Comparison of ENCODE assay signal across 10 cellular contexts in genomic region chr2:20065885-20066602, GRCh38. TPM values are rescaled to one million over a fixed set of nuclear protein-coding genes. Genes with fewer than 3 reads are reported as not detected.
DNase-seq lines count a peak whose midpoint lies in the region; ATAC-seq and TF ChIP-seq lines count a peak whose summit lies in the region.
"Had no signal": no experiment of that assay in that cellular context is flagged by ENCODE, and none has a peak within 500 bp of the region (broad histone marks: within the 10 kb centered on the region; RNA-seq: fewer than 3 reads in every experiment).

No MANE protein-coding gene starts in this region.

- H3K36me3 ChIP-seq in naive thymus-derived CD4-positive, alpha-beta T cell (ENCODE audit: control insufficient read depth in 2 of 3, insufficient read depth in 3 of 3, low read length in 3 of 3): no peaks in the 10 kb centered on the region
- H3K36me3 ChIP-seq in WERI-Rb-1: no peaks in the 10 kb centered on the region

- H3K9me3 Mint-ChIP-seq in activated CD4-positive, alpha-beta memory T cell treated with anti-CD3 and anti-CD28 coated beads for 36 hours: peaks cover 3% of the 10 kb centered on the region
- no peaks in the 10 kb centered on the region for H3K9me3 Mint-ChIP-seq in activated CD4-positive, alpha-beta memory T cell treated with anti-CD3 and anti-CD28 coated beads, Interleukin-2, amount 10 ng/mL, durations not matched to agents 7 days and 5 days
- H3K9me3 Mint-ChIP-seq in chondrocyte (ENCODE audit: low read depth): peaks cover 30% of the 10 kb centered on the region
- peaks cover 0 to 6% (median 0%) of the 10 kb centered on the region in 11 donors for H3K9me3 Mint-ChIP-seq in naive thymus-derived CD4-positive, alpha-beta T cell
- H3K9me3 Mint-ChIP-seq in CD4-positive, alpha-beta T cell: no peaks in the 10 kb centered on the region
- H3K9me3 Mint-ChIP-seq: CD4-positive, CD25-positive, alpha-beta regulatory T cell had no signal

- POLR2A ChIA-PET in activated CD4-positive, alpha-beta memory T cell treated with anti-CD3 and anti-CD28 coated beads for 36 hours (lab: Charles Lee): no interaction called here
- POLR2A ChIA-PET in activated CD4-positive, alpha-beta memory T cell treated with anti-CD3 and anti-CD28 coated beads, Interleukin-2, amount 10 ng/mL, durations not matched to agents 7 days and 5 days (lab: Charles Lee): no interaction called here
- POLR2A ChIA-PET in naive thymus-derived CD4-positive, alpha-beta T cell (lab: Charles Lee): no interaction called here
- POLR2A ChIA-PET in CD4-positive, alpha-beta T cell (lab: Charles Lee): no interaction called here

- H3K27me3 Mint-ChIP-seq in activated CD4-positive, alpha-beta memory T cell treated with anti-CD3 and anti-CD28 coated beads for 36 hours: peaks cover 4% of the 10 kb centered on the region
- peaks cover 4% of the 10 kb centered on the region for H3K27me3 Mint-ChIP-seq in activated CD4-positive, alpha-beta memory T cell treated with anti-CD3 and anti-CD28 coated beads, Interleukin-2, amount 10 ng/mL, durations not matched to agents 7 days and 5 days
- no peaks in the 10 kb centered on the region for H3K27me3 Mint-ChIP-seq in chondrocyte (ENCODE audit: low read depth)
- H3K27me3 Mint-ChIP-seq in naive thymus-derived CD4-positive, alpha-beta T cell: peaks cover 0 to 22% (median 4%) of the 10 kb centered on the region in 5 donors
- peaks cover 11% of the 10 kb centered on the region for H3K27me3 Mint-ChIP-seq in CD4-positive, alpha-beta T cell

- H3K27me3 ChIP-seq in naive thymus-derived CD4-positive, alpha-beta T cell (ENCODE audit: control insufficient read depth in 2 of 2, insufficient read depth in 2 of 2, low read length in 2 of 2): no peaks in the 10 kb centered on the region
- no peaks in the 10 kb centered on the region for H3K27me3 ChIP-seq in WERI-Rb-1 (ENCODE audit: insufficient read depth, low read depth, severe bottlenecking)
- no peaks in the 10 kb centered on the region for H3K27me3 ChIP-seq in CD4-positive, alpha-beta T cell (ENCODE audit: control insufficient read depth, insufficient read depth, low read length)

- intact Hi-C loops in activated CD4-positive, alpha-beta memory T cell treated with anti-CD3 and anti-CD28 coated beads for 36 hours (cut with micrococcal nuclease): no loop called here
- intact Hi-C loops in naive thymus-derived CD4-positive, alpha-beta T cell (cut with micrococcal nuclease): no loop called here
- intact Hi-C loops in CD4-positive, alpha-beta T cell (cut with DNase I, micrococcal nuclease): no loop called here

- TF ChIP-seq CTCF in chondrocyte (IDR thresholded peaks at IDR 0.05): no peak
- no peak for TF ChIP-seq CTCF in WERI-Rb-1 (IDR thresholded peaks at IDR 0.05; ENCODE audit: low read depth, low read length)
- no peak for TF ChIP-seq CTCF in CD4-positive, alpha-beta T cell (IDR thresholded peaks at IDR 0.05)

- CTCF ChIA-PET in activated CD4-positive, alpha-beta memory T cell treated with anti-CD3 and anti-CD28 coated beads for 36 hours (lab: Charles Lee): interaction anchor here (1.9 kb wide), 1 partner anchor 50 kb away, joined by 4 read pairs; no protein-coding TSS in a partner anchor
- CTCF ChIA-PET in activated CD4-positive, alpha-beta memory T cell treated with anti-CD3 and anti-CD28 coated beads, Interleukin-2, amount 10 ng/mL, durations not matched to agents 7 days and 5 days (lab: Charles Lee): no interaction called here
- CTCF ChIA-PET in naive thymus-derived CD4-positive, alpha-beta T cell (lab: Charles Lee): no interaction called here
- CTCF ChIA-PET in CD4-positive, alpha-beta T cell (lab: Charles Lee): interaction anchor here (1.0 kb wide), 1 partner anchor 11 kb away, joined by 3 read pairs; no protein-coding TSS in a partner anchor

- no peak overlapping the region for H3K27ac ChIP-seq in naive thymus-derived CD4-positive, alpha-beta T cell (ENCODE audit: low read depth, low read length)
- H3K27ac ChIP-seq in WERI-Rb-1: no peak overlapping the region
- no peak overlapping the region for H3K27ac ChIP-seq in CD4-positive, alpha-beta T cell (ENCODE audit: low read depth, low read length)

- H3K27ac Mint-ChIP-seq in activated CD4-positive, alpha-beta memory T cell treated with anti-CD3 and anti-CD28 coated beads for 36 hours: no peak overlapping the region
- no peak overlapping the region for H3K27ac Mint-ChIP-seq in activated CD4-positive, alpha-beta memory T cell treated with anti-CD3 and anti-CD28 coated beads, Interleukin-2, amount 10 ng/mL, durations not matched to agents 7 days and 5 days
- peak overlapping the region; percentile 89 for H3K27ac Mint-ChIP-seq in chondrocyte (ENCODE audit: unreplicated experiment)
- no peak overlapping the region for H3K27ac Mint-ChIP-seq in naive thymus-derived CD4-positive, alpha-beta T cell
- no peak overlapping the region for H3K27ac Mint-ChIP-seq in CD4-positive, alpha-beta T cell
- H3K27ac Mint-ChIP-seq: CD4-positive, CD25-positive, alpha-beta regulatory T cell; T-cell had no signal

- H3K9me3 ChIP-seq in naive thymus-derived CD4-positive, alpha-beta T cell (ENCODE audit: control insufficient read depth in 2 of 3, low read length in 3 of 3): no peaks in the 10 kb centered on the region
- no peaks in the 10 kb centered on the region for H3K9me3 ChIP-seq in WERI-Rb-1 (ENCODE audit: severe bottlenecking)
- H3K9me3 ChIP-seq in CD4-positive, alpha-beta T cell (ENCODE audit: control insufficient read depth, low read length): no peaks in the 10 kb centered on the region

- H3K36me3 Mint-ChIP-seq in activated CD4-positive, alpha-beta memory T cell treated with anti-CD3 and anti-CD28 coated beads for 36 hours: no peaks in the 10 kb centered on the region
- no peaks in the 10 kb centered on the region for H3K36me3 Mint-ChIP-seq in activated CD4-positive, alpha-beta memory T cell treated with anti-CD3 and anti-CD28 coated beads, Interleukin-2, amount 10 ng/mL, durations not matched to agents 7 days and 5 days (ENCODE audit: low read depth)
- peaks cover 11% of the 10 kb centered on the region for H3K36me3 Mint-ChIP-seq in chondrocyte (ENCODE audit: low read depth)
- peaks cover 0 to 3% (median 0%) of the 10 kb centered on the region in 5 donors for H3K36me3 Mint-ChIP-seq in naive thymus-derived CD4-positive, alpha-beta T cell
- H3K36me3 Mint-ChIP-seq in CD4-positive, alpha-beta T cell (ENCODE audit: low read depth): no peaks in the 10 kb centered on the region
- H3K36me3 Mint-ChIP-seq: CD4-positive, CD25-positive, alpha-beta regulatory T cell; T-cell had no signal

- H3K4me3 Mint-ChIP-seq in activated CD4-positive, alpha-beta memory T cell treated with anti-CD3 and anti-CD28 coated beads for 36 hours: no peak overlapping the region
- H3K4me3 Mint-ChIP-seq in activated CD4-positive, alpha-beta memory T cell treated with anti-CD3 and anti-CD28 coated beads, Interleukin-2, amount 10 ng/mL, durations not matched to agents 7 days and 5 days: no peak overlapping the region
- H3K4me3 Mint-ChIP-seq in chondrocyte (ENCODE audit: unreplicated experiment): no peak overlapping the region
- H3K4me3 Mint-ChIP-seq in naive thymus-derived CD4-positive, alpha-beta T cell: no peak overlapping the region
- no peak overlapping the region for H3K4me3 Mint-ChIP-seq in CD4-positive, alpha-beta T cell
- H3K4me3 Mint-ChIP-seq: CD4-positive, CD25-positive, alpha-beta regulatory T cell; T-cell had no signal

- H3K4me3 ChIP-seq in naive thymus-derived CD4-positive, alpha-beta T cell (ENCODE audit: low read length): no peak overlapping the region
- H3K4me3 ChIP-seq in WERI-Rb-1 (ENCODE audit: low read depth, low read length): no peak overlapping the region

- peak; percentile 29 for ATAC-seq in naive thymus-derived CD4-positive, alpha-beta T cell
- no peak for ATAC-seq in HG03025 (IDR thresholded peaks at IDR 0.05; ENCODE audit: low FRiP score, unreplicated experiment)
- no peak for ATAC-seq in CD4-positive, alpha-beta T cell (ENCODE audit: poor library complexity)
- ATAC-seq: T-cell had no signal

- H3K4me1 ChIP-seq in naive thymus-derived CD4-positive, alpha-beta T cell (ENCODE audit: control insufficient read depth in 2 of 2, insufficient read depth in 2 of 2, low read length in 2 of 2): no peaks in the 10 kb centered on the region

- no peaks in the 10 kb centered on the region for H3K4me1 Mint-ChIP-seq in activated CD4-positive, alpha-beta memory T cell treated with anti-CD3 and anti-CD28 coated beads for 36 hours (ENCODE audit: low read depth)
- no peaks in the 10 kb centered on the region for H3K4me1 Mint-ChIP-seq in activated CD4-positive, alpha-beta memory T cell treated with anti-CD3 and anti-CD28 coated beads, Interleukin-2, amount 10 ng/mL, durations not matched to agents 7 days and 5 days
- H3K4me1 Mint-ChIP-seq in chondrocyte (ENCODE audit: low read depth): peaks cover 75% of the 10 kb centered on the region
- H3K4me1 Mint-ChIP-seq in naive thymus-derived CD4-positive, alpha-beta T cell: no peaks in the 10 kb centered on the region
- H3K4me1 Mint-ChIP-seq in CD4-positive, alpha-beta T cell (ENCODE audit: low read depth): no peaks in the 10 kb centered on the region
- H3K4me1 Mint-ChIP-seq: T-cell had no signal

- DNase-seq in activated CD4-positive, alpha-beta memory T cell treated with anti-CD3 and anti-CD28 coated beads for 36 hours: peak; percentile 27
- DNase-seq in activated CD4-positive, alpha-beta memory T cell treated with anti-CD3 and anti-CD28 coated beads, Interleukin-2, amount 10 ng/mL, durations not matched to agents 7 days and 5 days: no peak
- DNase-seq in NCI-H524 (lab: John Stamatoyannopoulos, UW) (peak; percentile 55 to 71), chondrocyte (ENCODE audit: low spot score) (no peak), WERI-Rb-1 (no peak)
- no peak for DNase-seq in naive thymus-derived CD4-positive, alpha-beta T cell
- no peak for DNase-seq in CD4-positive, alpha-beta T cell
- DNase-seq: CD4-positive, CD25-positive, alpha-beta regulatory T cell had no signal

RNA-seq across cellular contexts. Expression of gene LAPTM4A, which starts 14.6 kb away (rescaled TPM):
- total RNA-seq in activated CD4-positive, alpha-beta memory T cell treated with anti-CD3 and anti-CD28 coated beads for 36 hours: 10 to 100 TPM; 26.7 to 29.0 TPM
- 10 to 100 TPM; 36.1 to 36.7 TPM for total RNA-seq in activated CD4-positive, alpha-beta memory T cell treated with anti-CD3 and anti-CD28 coated beads, Interleukin-2, amount 10 ng/mL, durations not matched to agents 7 days and 5 days
- total RNA-seq in chondrocyte: 361 to 405 TPM (median 404 TPM) in 3 replicates
- 10 to 100 TPM; 32.3 to 78.2 (median 48.7) TPM for total RNA-seq in naive thymus-derived CD4-positive, alpha-beta T cell
- 100 to 1,000 TPM; 103 to 106 TPM for polyA plus RNA-seq in naive thymus-derived CD4-positive, alpha-beta T cell
- 10 to 100 TPM; 59.4 to 62.0 TPM for total RNA-seq in CD4-positive, alpha-beta T cell

RNA-seq across cellular contexts. Expression of gene MATN3, which starts 53.6 kb away (rescaled TPM):
- not detected for total RNA-seq in activated CD4-positive, alpha-beta memory T cell treated with anti-CD3 and anti-CD28 coated beads for 36 hours
- total RNA-seq in activated CD4-positive, alpha-beta memory T cell treated with anti-CD3 and anti-CD28 coated beads, Interleukin-2, amount 10 ng/mL, durations not matched to agents 7 days and 5 days: not detected
- 17.0 to 17.7 TPM (median 17.0 TPM) in 3 replicates for total RNA-seq in chondrocyte
- total RNA-seq in naive thymus-derived CD4-positive, alpha-beta T cell: not detected
- polyA plus RNA-seq in naive thymus-derived CD4-positive, alpha-beta T cell: not detected
- not detected for total RNA-seq in CD4-positive, alpha-beta T cell
- total RNA-seq: CD4-positive, CD25-positive, alpha-beta regulatory T cell had no signal
- polyA plus RNA-seq: CD4-positive, CD25-positive, alpha-beta regulatory T cell had no signal

Comparison
In these comparisons a context has a peak if more than half of its experiments do, and no peak if none do; other contexts are left out.
1. DNase-seq: peak in activated CD4-positive, alpha-beta memory T cell treated with anti-CD3 and anti-CD28 coated beads for 36 hours (single experiment) and NCI-H524 (2 of 2); none in activated CD4-positive, alpha-beta memory T cell treated with anti-CD3 and anti-CD28 coated beads, Interleukin-2, amount 10 ng/mL, durations not matched to agents 7 days and 5 days (single experiment), chondrocyte (single experiment), naive thymus-derived CD4-positive, alpha-beta T cell (0 of 9), WERI-Rb-1 (single experiment) and CD4-positive, alpha-beta T cell (0 of 10).
2. CTCF ChIA-PET loops: an anchor here in activated CD4-positive, alpha-beta memory T cell treated with anti-CD3 and anti-CD28 coated beads for 36 hours (1.9 kb wide) and CD4-positive, alpha-beta T cell (1.0 kb wide); none called in activated CD4-positive, alpha-beta memory T cell treated with anti-CD3 and anti-CD28 coated beads, Interleukin-2, amount 10 ng/mL, durations not matched to agents 7 days and 5 days and naive thymus-derived CD4-positive, alpha-beta T cell.
3. RNA of gene MATN3, which starts 53.6 kb away (total RNA-seq): 17.0 to 17.7 TPM in chondrocyte; not detected in CD4-positive, alpha-beta T cell, not detected in activated CD4-positive, alpha-beta memory T cell treated with anti-CD3 and anti-CD28 coated beads, Interleukin-2, amount 10 ng/mL, durations not matched to agents 7 days and 5 days, not detected in activated CD4-positive, alpha-beta memory T cell treated with anti-CD3 and anti-CD28 coated beads for 36 hours and not detected in naive thymus-derived CD4-positive, alpha-beta T cell; every median in the first group is over 10 times any median in the second.